1 cellular context compared by ENCODE assay signal in the genomic region with DNA sequence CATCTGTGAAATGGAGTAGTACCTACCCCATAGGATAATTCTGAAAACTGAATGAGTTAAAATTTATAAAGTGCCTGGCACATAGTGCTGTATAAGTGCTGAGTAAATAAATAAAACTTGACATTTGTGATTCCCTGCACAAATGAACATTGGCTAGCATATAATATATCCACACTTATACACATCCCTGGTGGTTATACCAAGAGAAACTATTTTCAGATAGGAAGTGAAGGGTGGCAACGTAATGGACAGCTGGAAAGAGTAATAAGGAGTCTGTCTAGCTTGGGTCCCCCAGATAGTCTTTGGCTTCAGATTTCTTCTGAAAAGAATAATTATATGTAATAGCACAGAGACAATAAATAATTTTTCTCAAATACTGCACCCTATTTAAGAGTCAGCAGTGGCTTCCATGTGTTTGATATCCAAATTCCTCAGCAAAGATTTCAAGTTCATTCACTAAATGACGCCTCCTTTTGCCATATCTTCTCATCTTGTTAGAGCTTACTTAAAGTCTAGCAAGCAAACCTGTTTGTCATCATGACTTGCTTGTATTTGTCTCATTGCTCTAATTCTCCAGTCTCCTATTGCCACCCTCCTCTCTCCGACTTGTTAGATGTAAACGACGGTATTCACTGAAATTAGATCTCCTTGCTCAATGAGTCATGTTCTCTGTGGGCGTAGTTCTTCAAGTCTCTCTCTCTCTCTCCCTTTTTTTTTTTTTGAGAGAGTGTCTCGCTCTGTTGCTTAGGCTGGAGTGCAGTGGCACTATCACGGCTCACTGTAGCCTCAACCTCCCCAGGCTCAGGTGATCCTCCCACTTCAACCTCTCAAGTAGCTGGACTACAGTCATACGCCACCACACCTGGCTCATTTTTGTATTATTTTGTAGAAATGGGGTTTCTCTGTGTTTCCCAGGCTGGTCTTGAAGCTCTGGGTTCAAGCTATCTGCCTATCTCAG.
A peak's percentile ranks its signal among the peaks of the same experiment; 100 is the strongest.
TF ChIP-seq lines count a peak whose summit lies in the region.

No MANE protein-coding gene starts in this region.

TF ChIP-seq in K562, 482 proteins besides CTCF, POLR2A, EP300 and RAD21 (continued from another document):
- TF ChIP-seq, protein P1, sequence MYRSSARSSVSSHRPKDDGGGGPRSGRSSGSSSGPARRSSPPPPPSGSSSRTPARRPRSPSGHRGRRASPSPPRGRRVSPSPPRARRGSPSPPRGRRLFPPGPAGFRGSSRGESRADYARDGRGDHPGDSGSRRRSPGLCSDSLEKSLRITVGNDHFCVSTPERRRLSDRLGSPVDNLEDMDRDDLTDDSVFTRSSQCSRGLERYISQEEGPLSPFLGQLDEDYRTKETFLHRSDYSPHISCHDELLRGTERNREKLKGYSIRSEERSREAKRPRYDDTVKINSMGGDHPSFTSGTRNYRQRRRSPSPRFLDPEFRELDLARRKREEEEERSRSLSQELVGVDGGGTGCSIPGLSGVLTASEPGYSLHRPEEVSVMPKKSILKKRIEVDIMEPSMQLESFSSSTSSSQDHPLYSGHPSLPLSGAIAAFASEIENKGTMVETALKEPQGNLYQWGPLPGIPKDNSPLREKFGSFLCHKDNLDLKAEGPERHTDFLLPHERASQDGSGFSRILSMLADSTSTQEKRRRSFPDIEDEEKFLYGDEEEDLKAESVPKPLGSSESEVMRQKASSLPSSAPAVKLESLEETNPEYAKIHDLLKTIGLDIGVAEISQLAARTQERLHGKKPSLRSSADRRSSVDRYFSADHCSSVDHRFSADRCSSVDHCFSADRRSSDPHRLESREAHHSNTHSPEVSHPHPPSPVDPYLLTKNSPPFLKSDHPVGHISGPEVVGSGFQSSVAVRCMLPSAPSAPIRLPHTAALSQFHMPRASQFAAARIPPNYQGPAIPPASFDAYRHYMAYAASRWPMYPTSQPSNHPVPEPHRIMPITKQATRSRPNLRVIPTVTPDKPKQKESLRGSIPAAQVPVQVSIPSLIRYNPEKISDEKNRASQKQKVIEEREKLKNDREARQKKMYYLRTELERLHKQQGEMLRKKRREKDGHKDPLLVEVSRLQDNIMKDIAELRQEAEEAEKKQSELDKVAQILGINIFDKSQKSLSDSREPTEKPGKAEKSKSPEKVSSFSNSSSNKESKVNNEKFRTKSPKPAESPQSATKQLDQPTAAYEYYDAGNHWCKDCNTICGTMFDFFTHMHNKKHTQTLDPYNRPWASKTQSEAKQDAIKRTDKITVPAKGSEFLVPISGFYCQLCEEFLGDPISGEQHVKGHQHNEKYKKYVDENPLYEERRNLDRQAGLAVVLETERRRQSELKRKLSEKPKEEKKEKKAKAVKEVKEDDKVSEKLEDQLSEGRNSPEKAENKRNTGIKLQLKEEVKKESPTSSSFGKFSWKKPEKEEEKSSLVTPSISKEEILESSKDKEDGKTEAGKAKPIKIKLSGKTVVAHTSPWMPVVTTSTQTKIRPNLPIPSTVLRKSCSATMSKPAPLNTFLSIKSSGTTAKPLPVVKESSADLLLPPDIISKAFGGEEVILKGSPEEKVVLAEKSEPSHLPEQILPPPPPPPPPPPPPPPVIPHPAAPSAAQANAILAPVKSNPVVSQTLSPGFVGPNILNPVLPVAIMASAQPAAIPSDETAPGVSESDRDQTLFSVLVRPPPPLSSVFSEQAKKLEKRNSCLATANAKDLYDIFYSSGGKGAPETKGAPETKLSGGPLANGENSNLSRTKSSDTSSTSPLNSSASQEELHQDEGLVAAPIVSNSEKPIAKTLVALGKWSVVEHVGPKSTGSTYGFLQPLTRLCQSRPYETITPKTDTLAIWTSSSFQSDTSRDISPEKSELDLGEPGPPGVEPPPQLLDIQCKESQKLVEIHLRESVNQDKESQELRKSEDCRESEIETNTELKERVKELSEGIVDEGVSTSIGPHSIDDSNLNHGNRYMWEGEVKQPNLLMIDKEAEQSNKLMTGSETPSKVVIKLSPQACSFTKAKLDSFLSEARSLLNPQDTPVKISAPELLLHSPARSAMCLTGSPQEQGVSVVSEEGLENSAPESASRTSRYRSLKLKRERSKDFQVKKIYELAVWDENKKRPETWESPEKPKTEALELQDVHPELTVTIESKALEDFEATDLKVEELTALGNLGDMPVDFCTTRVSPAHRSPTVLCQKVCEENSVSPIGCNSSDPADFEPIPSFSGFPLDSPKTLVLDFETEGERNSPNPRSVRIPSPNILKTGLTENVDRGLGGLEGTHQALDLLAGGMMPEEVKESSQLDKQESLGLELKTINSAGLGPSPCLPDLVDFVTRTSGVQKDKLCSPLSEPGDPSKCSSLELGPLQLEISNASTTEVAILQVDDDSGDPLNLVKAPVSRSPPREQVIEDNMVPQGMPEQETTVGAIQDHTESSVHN (IDR thresholded peaks at IDR 0.05; ENCODE audit: borderline replicate concordance in 1 of 2, low read depth in 1 of 2), result peak; percentile 64 to 79; a peak in 2 of 4 replicates
- TF ChIP-seq TAF15 (IDR thresholded peaks at IDR 0.05; ENCODE audit: low read depth, low read length) (no peak), POLR3G (IDR thresholded peaks at IDR 0.05; ENCODE audit: extremely low read depth, insufficient read length, insufficient replicate concordance) (no peak), FOS (IDR thresholded peaks at IDR 0.05; ENCODE audit: extremely low read depth, insufficient read length) (peak; percentile 63), MEIS2 (IDR thresholded peaks at IDR 0.05; ENCODE audit: partially characterized antibody) (peak; percentile 65), GTF2E2 (tag; IDR thresholded peaks at IDR 0.05) (0 out of 2 replicates have a peak, but pooled peaks have one; percentile 16), CBFA2T2 (conservative IDR thresholded peaks at IDR 0.05) (0 out of 2 replicates have a peak, but pooled peaks have one; percentile 2), TRIM28 (IDR thresholded peaks at IDR 0.05) (no peak), C11orf30 (IDR thresholded peaks at IDR 0.05; ENCODE audit: low read depth) (peak; percentile 98), BRF1 (IDR thresholded peaks at IDR 0.05; ENCODE audit: borderline replicate concordance, extremely low read depth, insufficient read length) (no peak), TAF1 (IDR thresholded peaks at IDR 0.05; ENCODE audit: control insufficient read depth, extremely low read depth, insufficient read depth, low read length, severe bottlenecking) (peak; percentile 16), ZKSCAN1 (IDR thresholded peaks at IDR 0.05; ENCODE audit: low read depth, low read length) (no peak), MEF2A (IDR thresholded peaks at IDR 0.05; ENCODE audit: control insufficient read depth, low read depth, low read length) (no peak), FOXJ2 (tag; IDR thresholded peaks at IDR 0.05) (no peak), XRCC5 (IDR thresholded peaks at IDR 0.05; ENCODE audit: low read depth, low read length) (no peak), ZNF830 (CRISPR knock-in tag; IDR thresholded peaks at IDR 0.05) (no peak), SMARCC2 (IDR thresholded peaks at IDR 0.05; ENCODE audit: low read depth) (peak; percentile 91), ZNF444 (CRISPR knock-in tag; IDR thresholded peaks at IDR 0.05) (no peak)
- TF ChIP-seq, protein P2, sequence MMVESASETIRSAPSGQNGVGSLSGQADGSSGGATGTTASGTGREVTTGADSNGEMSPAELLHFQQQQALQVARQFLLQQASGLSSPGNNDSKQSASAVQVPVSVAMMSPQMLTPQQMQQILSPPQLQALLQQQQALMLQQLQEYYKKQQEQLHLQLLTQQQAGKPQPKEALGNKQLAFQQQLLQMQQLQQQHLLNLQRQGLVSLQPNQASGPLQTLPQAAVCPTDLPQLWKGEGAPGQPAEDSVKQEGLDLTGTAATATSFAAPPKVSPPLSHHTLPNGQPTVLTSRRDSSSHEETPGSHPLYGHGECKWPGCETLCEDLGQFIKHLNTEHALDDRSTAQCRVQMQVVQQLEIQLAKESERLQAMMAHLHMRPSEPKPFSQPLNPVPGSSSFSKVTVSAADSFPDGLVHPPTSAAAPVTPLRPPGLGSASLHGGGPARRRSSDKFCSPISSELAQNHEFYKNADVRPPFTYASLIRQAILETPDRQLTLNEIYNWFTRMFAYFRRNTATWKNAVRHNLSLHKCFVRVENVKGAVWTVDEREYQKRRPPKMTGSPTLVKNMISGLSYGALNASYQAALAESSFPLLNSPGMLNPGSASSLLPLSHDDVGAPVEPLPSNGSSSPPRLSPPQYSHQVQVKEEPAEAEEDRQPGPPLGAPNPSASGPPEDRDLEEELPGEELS (CRISPR knock-in tag; IDR thresholded peaks at IDR 0.05; ENCODE audit: borderline replicate concordance), result no peak
- TF ChIP-seq, protein P3, sequence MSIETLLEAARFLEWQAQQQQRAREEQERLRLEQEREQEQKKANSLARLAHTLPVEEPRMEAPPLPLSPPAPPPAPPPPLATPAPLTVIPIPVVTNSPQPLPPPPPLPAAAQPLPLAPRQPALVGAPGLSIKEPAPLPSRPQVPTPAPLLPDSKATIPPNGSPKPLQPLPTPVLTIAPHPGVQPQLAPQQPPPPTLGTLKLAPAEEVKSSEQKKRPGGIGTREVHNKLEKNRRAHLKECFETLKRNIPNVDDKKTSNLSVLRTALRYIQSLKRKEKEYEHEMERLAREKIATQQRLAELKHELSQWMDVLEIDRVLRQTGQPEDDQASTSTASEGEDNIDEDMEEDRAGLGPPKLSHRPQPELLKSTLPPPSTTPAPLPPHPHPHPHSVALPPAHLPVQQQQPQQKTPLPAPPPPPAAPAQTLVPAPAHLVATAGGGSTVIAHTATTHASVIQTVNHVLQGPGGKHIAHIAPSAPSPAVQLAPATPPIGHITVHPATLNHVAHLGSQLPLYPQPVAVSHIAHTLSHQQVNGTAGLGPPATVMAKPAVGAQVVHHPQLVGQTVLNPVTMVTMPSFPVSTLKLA (conservative IDR thresholded peaks at IDR 0.05), result peak in 1 of 2 experiments; percentile 49; a peak in 2 of 4 replicates
- TF ChIP-seq, protein P4, sequence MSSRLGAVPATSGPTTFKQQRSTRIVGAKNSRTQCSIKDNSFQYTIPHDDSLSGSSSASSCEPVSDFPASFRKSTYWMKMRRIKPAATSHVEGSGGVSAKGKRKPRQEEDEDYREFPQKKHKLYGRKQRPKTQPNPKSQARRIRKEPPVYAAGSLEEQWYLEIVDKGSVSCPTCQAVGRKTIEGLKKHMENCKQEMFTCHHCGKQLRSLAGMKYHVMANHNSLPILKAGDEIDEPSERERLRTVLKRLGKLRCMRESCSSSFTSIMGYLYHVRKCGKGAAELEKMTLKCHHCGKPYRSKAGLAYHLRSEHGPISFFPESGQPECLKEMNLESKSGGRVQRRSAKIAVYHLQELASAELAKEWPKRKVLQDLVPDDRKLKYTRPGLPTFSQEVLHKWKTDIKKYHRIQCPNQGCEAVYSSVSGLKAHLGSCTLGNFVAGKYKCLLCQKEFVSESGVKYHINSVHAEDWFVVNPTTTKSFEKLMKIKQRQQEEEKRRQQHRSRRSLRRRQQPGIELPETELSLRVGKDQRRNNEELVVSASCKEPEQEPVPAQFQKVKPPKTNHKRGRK (tag; IDR thresholded peaks at IDR 0.05), result no peak
- TF ChIP-seq, protein P5, sequence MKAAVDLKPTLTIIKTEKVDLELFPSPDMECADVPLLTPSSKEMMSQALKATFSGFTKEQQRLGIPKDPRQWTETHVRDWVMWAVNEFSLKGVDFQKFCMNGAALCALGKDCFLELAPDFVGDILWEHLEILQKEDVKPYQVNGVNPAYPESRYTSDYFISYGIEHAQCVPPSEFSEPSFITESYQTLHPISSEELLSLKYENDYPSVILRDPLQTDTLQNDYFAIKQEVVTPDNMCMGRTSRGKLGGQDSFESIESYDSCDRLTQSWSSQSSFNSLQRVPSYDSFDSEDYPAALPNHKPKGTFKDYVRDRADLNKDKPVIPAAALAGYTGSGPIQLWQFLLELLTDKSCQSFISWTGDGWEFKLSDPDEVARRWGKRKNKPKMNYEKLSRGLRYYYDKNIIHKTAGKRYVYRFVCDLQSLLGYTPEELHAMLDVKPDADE (conservative IDR thresholded peaks at IDR 0.05; ENCODE audit: control insufficient read depth, low read depth, low read length), result no peak
- TF ChIP-seq, protein P6, sequence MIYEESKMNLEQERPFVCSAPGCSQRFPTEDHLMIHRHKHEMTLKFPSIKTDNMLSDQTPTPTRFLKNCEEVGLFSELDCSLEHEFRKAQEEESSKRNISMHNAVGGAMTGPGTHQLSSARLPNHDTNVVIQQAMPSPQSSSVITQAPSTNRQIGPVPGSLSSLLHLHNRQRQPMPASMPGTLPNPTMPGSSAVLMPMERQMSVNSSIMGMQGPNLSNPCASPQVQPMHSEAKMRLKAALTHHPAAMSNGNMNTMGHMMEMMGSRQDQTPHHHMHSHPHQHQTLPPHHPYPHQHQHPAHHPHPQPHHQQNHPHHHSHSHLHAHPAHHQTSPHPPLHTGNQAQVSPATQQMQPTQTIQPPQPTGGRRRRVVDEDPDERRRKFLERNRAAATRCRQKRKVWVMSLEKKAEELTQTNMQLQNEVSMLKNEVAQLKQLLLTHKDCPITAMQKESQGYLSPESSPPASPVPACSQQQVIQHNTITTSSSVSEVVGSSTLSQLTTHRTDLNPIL (CRISPR knock-in tag; IDR thresholded peaks at IDR 0.05), result no peak
